In genomic region chr19:51111606-51112005, GRCh38 we compare ENCODE assay signal across 13 cellular contexts. TPM values are rescaled to one million over a fixed set of nuclear protein-coding genes. Genes with fewer than 3 reads are reported as not detected.
A peak's percentile ranks its signal among the peaks of the same experiment; 100 is the strongest.
DNase-seq lines count a peak whose midpoint lies in the region; FAIRE-seq and TF ChIP-seq lines count a peak whose summit lies in the region.
"Had no signal": no experiment of that assay in that cellular context is flagged by ENCODE, and none has a peak within 500 bp of the region (broad histone marks: within the 10 kb centered on the region; RNA-seq: fewer than 3 reads in every experiment).

No MANE protein-coding gene starts in this region.

- intact Hi-C loops in endothelial cell of umbilical vein (cut with micrococcal nuclease), result no loop called here
- intact Hi-C loops in transverse colon (cut with DNase I; ENCODE audit: low total_unique reads), result no loop called here

- DNase-seq in NCI-H748 (lab: John Stamatoyannopoulos, UW; ENCODE audit: unreplicated experiment) (peak; percentile 27), NCI-H748 treated with DMSO at 0.1 percent for 48 hours (lab: John Stamatoyannopoulos, UW) (no peak), NAMALWA (ENCODE audit: low spot score) (peak; percentile 25), endothelial cell of umbilical vein (ENCODE audit: low read depth, low spot score) (no peak), retinal pigment epithelial cell (ENCODE audit: low read depth) (no peak), HCEC 1CT (no peak), NCI-H345 treated with DMSO at 0.1 percent for 48 hours (lab: John Stamatoyannopoulos, UW; ENCODE audit: unreplicated experiment) (no peak), transverse colon (no peak)
- DNase-seq: stimulated activated CD4-positive, alpha-beta T cell treated with anti-CD3 and anti-CD28 coated beads, Interleukin-2, amount 100 ng/mL, for 24 hours; stimulated activated naive CD4-positive, alpha-beta T cell treated with Interleukin-2 at 50 U/mL for 16 hours; T-helper 17 cell had no signal

- peaks cover 12% of the 10 kb centered on the region for H3K79me2 ChIP-seq in endothelial cell of umbilical vein (ENCODE audit: control insufficient read depth, insufficient read depth, low read length)

- H3K27me3 ChIP-seq in endothelial cell of umbilical vein (ENCODE audit: control insufficient read depth in 2 of 2, insufficient read depth in 2 of 2, low read length in 2 of 2) (peaks cover 3 to 9% of the 10 kb centered on the region in 2 experiments), transverse colon (peaks cover 9% of the 10 kb centered on the region)

- in situ Hi-C loops in transverse colon (cut with MboI; ENCODE audit: low pct_ligation_motif_present in 1 of 4, low pct_unique_long_range_greater_than_20kb in 1 of 4, low sequenced_read_pairs in 3 of 4), result no loop called here

- no peaks in the 10 kb centered on the region for H3K9me1 ChIP-seq in endothelial cell of umbilical vein (replicated peaks; ENCODE audit: control insufficient read depth, extremely low read depth, insufficient read depth, low read length)

- TF ChIP-seq POLR2A in endothelial cell of umbilical vein (IDR thresholded peaks at IDR 0.05; ENCODE audit: low read depth, low read length) (no peak), transverse colon (IDR thresholded peaks at IDR 0.05) (no peak)

- no peaks in the 10 kb centered on the region for H3K9me3 ChIP-seq in endothelial cell of umbilical vein (replicated peaks; ENCODE audit: control insufficient read depth, insufficient read depth, low read length)
- H3K9me3 ChIP-seq in transverse colon, result no peaks in the 10 kb centered on the region

- POLR2A ChIA-PET in endothelial cell of umbilical vein (lab: Charles Lee), result no interaction called here

- no peaks in the 10 kb centered on the region for H4K20me1 ChIP-seq in endothelial cell of umbilical vein (replicated peaks; ENCODE audit: control insufficient read depth, extremely low read depth, insufficient read depth, low read length)

- H3K27ac ChIP-seq in endothelial cell of umbilical vein (ENCODE audit: insufficient read depth, low read depth, low read length) (no peak overlapping the region), transverse colon (no peak overlapping the region)

- dilution Hi-C loops in endothelial cell of umbilical vein (cut with MboI; ENCODE audit: extremely low pct_ligation_motif_present, low sequenced_read_pairs), result no loop called here

- H3K36me3 ChIP-seq in endothelial cell of umbilical vein (ENCODE audit: control insufficient read depth in 2 of 2, extremely low read depth in 1 of 2, insufficient read depth in 2 of 2, low read length in 2 of 2), result no peaks in the 10 kb centered on the region
- H3K36me3 ChIP-seq in transverse colon, result no peaks in the 10 kb centered on the region

- no peak for TF ChIP-seq EP300 in transverse colon (IDR thresholded peaks at IDR 0.05; ENCODE audit: low read depth)

- no peak overlapping the region for H2AFZ ChIP-seq in endothelial cell of umbilical vein (ENCODE audit: low read depth, low read length)

- H3K9ac ChIP-seq in endothelial cell of umbilical vein (replicated peaks; ENCODE audit: extremely low read depth, insufficient read depth, low read length), result no peak overlapping the region

- H3K4me2 ChIP-seq in endothelial cell of umbilical vein (ENCODE audit: insufficient read depth, low read length), result no peak overlapping the region

- H3K4me1 ChIP-seq in endothelial cell of umbilical vein (ENCODE audit: control insufficient read depth, extremely low read depth, insufficient read depth, low read length) (peaks cover 11% of the 10 kb centered on the region), transverse colon (peaks cover 10 to 17% (median 16%) of the 10 kb centered on the region in 4 donors)

- no TSS peak for BruUV-seq in endothelial cell of umbilical vein (replicated peaks; lab: Mats Ljungman, UMichigan)

- H3K4me3 ChIP-seq in endothelial cell of umbilical vein (replicated peaks in 1 of 3; ENCODE audit: insufficient read depth in 1 of 3, low read depth in 1 of 3, low read length in 3 of 3) (no peak overlapping the region), retinal pigment epithelial cell (ENCODE audit: low read length) (no peak overlapping the region), transverse colon (no peak overlapping the region)

- 0 to 33% methylated on average over 1 to 6 of the region's 6 CpGs for WGBS in transverse colon (ENCODE audit: low coverage in 1 of 2), 2 donors

- CTCF ChIA-PET in endothelial cell of umbilical vein (lab: Charles Lee), result interaction anchor here (0.6 to 2.8 kb wide), 3 partner anchors 11 to 20 kb away, joined by 3 to 7 read pairs (median 3); partner anchors contain the start of gene SIGLEC9

- no peak for FAIRE-seq in endothelial cell of umbilical vein (lab: Jason Lieb, UNC)

- TF ChIP-seq CTCF in endothelial cell of umbilical vein (IDR thresholded peaks at IDR 0.05; ENCODE audit: extremely low read depth in 1 of 2, insufficient read depth in 1 of 2, low read depth in 1 of 2, low read length in 2 of 2) (peak; percentile 16 to 34), retinal pigment epithelial cell (conservative IDR thresholded peaks at IDR 0.05; ENCODE audit: low read depth, low read length) (peak; percentile 41), transverse colon (IDR thresholded peaks at IDR 0.05) (peak in 1 of 5 experiments; percentile 3)

TF ChIP-seq in endothelial cell of umbilical vein, 7 proteins besides CTCF, POLR2A, EP300 and RAD21:
- TF ChIP-seq MYC (IDR thresholded peaks at IDR 0.05; ENCODE audit: low read depth, low read length) (no peak), MAX (IDR thresholded peaks at IDR 0.05; ENCODE audit: insufficient read depth, insufficient read length) (no peak)
TF ChIP-seq in endothelial cell of umbilical vein: peak in this region for 0.

RNA-seq across cellular contexts. Expression of gene CTU1, which starts 3.4 kb away (rescaled TPM):
- total RNA-seq in endothelial cell of umbilical vein (8.2 and 8.7 TPM in 2 replicates), transverse colon (10 to 100 TPM in 1 of 4 donors, 1 to 10 TPM in 3; 3.4 to 35.4 (median 7.3) TPM)
- polyA plus RNA-seq in endothelial cell of umbilical vein, result 6.1 and 7.0 TPM in 2 replicates
- polyA plus RNA-seq in endothelial cell of umbilical vein (2011; cell fraction: cytosol; rRNA removed), result 2.3 and 3.7 TPM in 2 replicates
- 3.4 and 3.9 TPM in 2 replicates for polyA plus RNA-seq in endothelial cell of umbilical vein (2011; cell fraction: nucleus; rRNA removed)
- polyA plus RNA-seq in endothelial cell of umbilical vein (2012), result 2.4 and 5.3 TPM in 2 replicates
- 1.6 and 3.0 TPM in 2 replicates for polyA minus RNA-seq in endothelial cell of umbilical vein
- polyA minus RNA-seq in endothelial cell of umbilical vein (2011; cell fraction: cytosol; rRNA and poly(A)+ RNA removed), result 10.1 TPM
- 1.5 and 2.6 TPM in 2 replicates for polyA minus RNA-seq in endothelial cell of umbilical vein (2011; cell fraction: nucleus; rRNA and poly(A)+ RNA removed)

RNA-seq across cellular contexts. Expression of gene SIGLEC9, which starts 13.1 kb away (rescaled TPM):
- total RNA-seq in endothelial cell of umbilical vein (not detected in 2 replicates), transverse colon (1 to 10 TPM in 2 of 4 donors, not detected in 2; 2.0 to 2.2 TPM)
- not detected in 2 replicates for polyA plus RNA-seq in endothelial cell of umbilical vein
- polyA plus RNA-seq in endothelial cell of umbilical vein (2011; cell fraction: cytosol; rRNA removed), result not detected in 2 replicates
- polyA plus RNA-seq in endothelial cell of umbilical vein (2011; cell fraction: nucleus; rRNA removed), result not detected in 2 replicates
- polyA plus RNA-seq in endothelial cell of umbilical vein (2012), result not detected in 2 replicates
- not detected in 2 replicates for polyA minus RNA-seq in endothelial cell of umbilical vein
- not detected for polyA minus RNA-seq in endothelial cell of umbilical vein (2011; cell fraction: cytosol; rRNA and poly(A)+ RNA removed)
- not detected in 2 replicates for polyA minus RNA-seq in endothelial cell of umbilical vein (2011; cell fraction: nucleus; rRNA and poly(A)+ RNA removed)
- total RNA-seq: fibroblast of lung had no signal
- polyA plus RNA-seq: fibroblast of lung had no signal

RNA-seq across cellular contexts. Expression of gene KLK14, which starts 28.9 kb away (rescaled TPM):
- total RNA-seq in endothelial cell of umbilical vein (not detected in 2 replicates), transverse colon (under 1 TPM in 1 of 4 donors, not detected in 3; 0.82 TPM)
- polyA plus RNA-seq in endothelial cell of umbilical vein, result 0.10 and 0.12 TPM in 2 replicates
- polyA plus RNA-seq in endothelial cell of umbilical vein (2011; cell fraction: cytosol; rRNA removed), result 0.08 TPM in 1 of 2 replicates, not detected in the other
- 0.22 and 0.25 TPM in 2 replicates for polyA plus RNA-seq in endothelial cell of umbilical vein (2011; cell fraction: nucleus; rRNA removed)
- polyA plus RNA-seq in endothelial cell of umbilical vein (2012), result 0.25 TPM in 1 of 2 replicates, not detected in the other
- not detected in 2 replicates for polyA minus RNA-seq in endothelial cell of umbilical vein
- polyA minus RNA-seq in endothelial cell of umbilical vein (2011; cell fraction: cytosol; rRNA and poly(A)+ RNA removed), result 0.92 TPM
- polyA minus RNA-seq in endothelial cell of umbilical vein (2011; cell fraction: nucleus; rRNA and poly(A)+ RNA removed), result not detected in 2 replicates
- total RNA-seq: fibroblast of lung, left lobe of liver had no signal
- polyA plus RNA-seq: fibroblast of lung had no signal

RNA-seq across cellular contexts. Expression of gene SIGLEC7, which starts 30.5 kb away (rescaled TPM):
- total RNA-seq in endothelial cell of umbilical vein, result not detected in 2 replicates
- not detected in 2 replicates for polyA plus RNA-seq in endothelial cell of umbilical vein
- polyA plus RNA-seq in endothelial cell of umbilical vein (2011; cell fraction: cytosol; rRNA removed), result not detected in 2 replicates
- polyA plus RNA-seq in endothelial cell of umbilical vein (2011; cell fraction: nucleus; rRNA removed), result not detected in 2 replicates
- polyA plus RNA-seq in endothelial cell of umbilical vein (2012), result not detected in 2 replicates
- polyA minus RNA-seq in endothelial cell of umbilical vein, result not detected in 2 replicates
- polyA minus RNA-seq in endothelial cell of umbilical vein (2011; cell fraction: cytosol; rRNA and poly(A)+ RNA removed), result not detected
- polyA minus RNA-seq in endothelial cell of umbilical vein (2011; cell fraction: nucleus; rRNA and poly(A)+ RNA removed), result not detected in 2 replicates
- 1 to 10 TPM in 1 of 4 donors, under 1 TPM in 1, not detected in 2; 0.82 to 2.1 TPM for total RNA-seq in transverse colon
- total RNA-seq: fibroblast of lung had no signal
- polyA plus RNA-seq: fibroblast of lung had no signal

RNA-seq across cellular contexts. Expression of gene KLK13, which starts 46.7 kb away (rescaled TPM):
- total RNA-seq in endothelial cell of umbilical vein, result not detected in 2 replicates
- not detected in 2 replicates for polyA plus RNA-seq in endothelial cell of umbilical vein
- not detected in 2 replicates for polyA plus RNA-seq in endothelial cell of umbilical vein (2011; cell fraction: cytosol; rRNA removed)
- polyA plus RNA-seq in endothelial cell of umbilical vein (2011; cell fraction: nucleus; rRNA removed), result not detected in 2 replicates
- polyA plus RNA-seq in endothelial cell of umbilical vein (2012), result not detected in 2 replicates
- polyA minus RNA-seq in endothelial cell of umbilical vein, result not detected in 2 replicates
- polyA minus RNA-seq in endothelial cell of umbilical vein (2011; cell fraction: cytosol; rRNA and poly(A)+ RNA removed), result not detected
- polyA minus RNA-seq in endothelial cell of umbilical vein (2011; cell fraction: nucleus; rRNA and poly(A)+ RNA removed), result not detected in 2 replicates
- 1 to 10 TPM in 1 of 4 donors, not detected in 3; 3.3 TPM for total RNA-seq in transverse colon
- total RNA-seq: fibroblast of lung, left lobe of liver, T-helper 17 cell had no signal
- polyA plus RNA-seq: fibroblast of lung had no signal

Comparison
In these comparisons a context has a peak if more than half of its experiments do, and no peak if none do; other contexts are left out.
1. DNase-seq: peak in NCI-H748 (single experiment) and NAMALWA (single experiment); none in NCI-H748 treated with DMSO at 0.1 percent for 48 hours (single experiment), endothelial cell of umbilical vein (single experiment), retinal pigment epithelial cell (single experiment), HCEC 1CT (single experiment), NCI-H345 treated with DMSO at 0.1 percent for 48 hours (single experiment) and transverse colon (single experiment).